1 cellular context compared by ENCODE assay signal in the genomic region with DNA sequence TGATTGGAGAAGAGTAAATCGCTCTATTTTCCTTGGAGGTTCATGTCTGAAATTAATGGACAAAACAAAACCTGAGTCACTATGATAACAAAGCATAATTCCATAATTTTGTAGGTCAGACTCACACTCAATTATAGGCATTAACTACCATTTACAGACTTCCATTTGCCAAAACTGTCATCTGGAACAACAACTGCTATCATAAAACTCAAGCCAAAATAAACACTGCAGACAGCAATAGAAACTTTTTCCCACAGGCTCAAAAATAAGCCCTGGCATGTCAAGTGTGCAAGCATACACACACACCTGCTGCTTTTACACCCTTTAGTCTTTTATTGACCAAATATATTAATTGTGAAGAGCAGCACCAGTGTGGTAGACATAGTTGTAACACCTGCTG.
TF ChIP-seq lines count a peak whose summit lies in the region.

No MANE protein-coding gene starts in this region.

TF ChIP-seq in endothelial cell of umbilical vein, 7 proteins besides CTCF, POLR2A, EP300 and RAD21:
- TF ChIP-seq EZH2 (IDR thresholded peaks at IDR 0.05; ENCODE audit: borderline replicate concordance, low read depth, low read length, severe bottlenecking) (no peak), POLR2AphosphoS5 (IDR thresholded peaks at IDR 0.05; ENCODE audit: insufficient read depth, low read depth, low read length) (no peak), MYC (IDR thresholded peaks at IDR 0.05; ENCODE audit: low read depth, low read length) (no peak), GATA2 (IDR thresholded peaks at IDR 0.05; ENCODE audit: insufficient read depth, insufficient read length, low read depth, low read length) (no peak), MAX (IDR thresholded peaks at IDR 0.05; ENCODE audit: insufficient read depth, insufficient read length) (no peak), FOS (IDR thresholded peaks at IDR 0.05; ENCODE audit: borderline replicate concordance, insufficient read depth, low read length) (no peak), JUN (IDR thresholded peaks at IDR 0.05; ENCODE audit: borderline replicate concordance, insufficient read depth, insufficient read length, low read depth) (no peak)
